Comparison of ENCODE assay signal across 1 cellular context in the genomic region with DNA sequence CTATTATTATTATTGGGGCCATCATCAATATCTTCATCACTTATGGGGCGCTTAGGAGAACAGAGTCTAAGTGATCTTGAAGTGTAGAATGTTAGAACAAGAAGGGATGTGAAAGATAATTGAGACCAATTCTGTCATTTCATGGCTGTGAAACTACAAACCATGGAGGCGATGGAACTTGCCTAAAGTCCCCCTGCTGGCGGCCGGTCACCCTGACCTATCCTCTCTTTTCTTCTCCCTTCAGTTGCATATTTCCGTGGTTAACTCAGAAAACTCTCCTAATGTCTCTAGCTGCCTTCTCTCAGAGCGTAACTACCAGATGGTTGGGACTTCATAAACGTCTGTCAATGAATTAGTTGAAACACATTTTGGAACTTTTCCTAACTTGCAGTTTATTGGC.
TF ChIP-seq lines count a peak whose summit lies in the region.

No MANE protein-coding gene starts in this region.

TF ChIP-seq in HepG2, 621 proteins besides CTCF, POLR2A, EP300 and RAD21:
- no peak for TF ChIP-seq ZNF296 (CRISPR knock-in tag; conservative IDR thresholded peaks at IDR 0.05)
- TF ChIP-seq ZSCAN20 (CRISPR knock-in tag; IDR thresholded peaks at IDR 0.05; ENCODE audit: borderline replicate concordance): no peak
- TF ChIP-seq SP2 (CRISPR knock-in tag; IDR thresholded peaks at IDR 0.05): no peak
- TF ChIP-seq GLI4 (CRISPR knock-in tag; IDR thresholded peaks at IDR 0.05; ENCODE audit: borderline replicate concordance): no peak
- no peak for TF ChIP-seq ZNF639 (CRISPR knock-in tag; conservative IDR thresholded peaks at IDR 0.05)
- TF ChIP-seq MEIS2 (CRISPR knock-in tag; IDR thresholded peaks at IDR 0.05): no peak
- no peak for TF ChIP-seq TFDP2 (CRISPR knock-in tag; IDR thresholded peaks at IDR 0.05)
- no peak for TF ChIP-seq ZNF577 (CRISPR knock-in tag; IDR thresholded peaks at IDR 0.05; ENCODE audit: borderline replicate concordance, low read depth)
- no peak for TF ChIP-seq NR3C1 (CRISPR knock-in tag; IDR thresholded peaks at IDR 0.05)
- TF ChIP-seq CENPT (CRISPR knock-in tag; IDR thresholded peaks at IDR 0.05; ENCODE audit: low read depth): no peak
- TF ChIP-seq, protein P1, sequence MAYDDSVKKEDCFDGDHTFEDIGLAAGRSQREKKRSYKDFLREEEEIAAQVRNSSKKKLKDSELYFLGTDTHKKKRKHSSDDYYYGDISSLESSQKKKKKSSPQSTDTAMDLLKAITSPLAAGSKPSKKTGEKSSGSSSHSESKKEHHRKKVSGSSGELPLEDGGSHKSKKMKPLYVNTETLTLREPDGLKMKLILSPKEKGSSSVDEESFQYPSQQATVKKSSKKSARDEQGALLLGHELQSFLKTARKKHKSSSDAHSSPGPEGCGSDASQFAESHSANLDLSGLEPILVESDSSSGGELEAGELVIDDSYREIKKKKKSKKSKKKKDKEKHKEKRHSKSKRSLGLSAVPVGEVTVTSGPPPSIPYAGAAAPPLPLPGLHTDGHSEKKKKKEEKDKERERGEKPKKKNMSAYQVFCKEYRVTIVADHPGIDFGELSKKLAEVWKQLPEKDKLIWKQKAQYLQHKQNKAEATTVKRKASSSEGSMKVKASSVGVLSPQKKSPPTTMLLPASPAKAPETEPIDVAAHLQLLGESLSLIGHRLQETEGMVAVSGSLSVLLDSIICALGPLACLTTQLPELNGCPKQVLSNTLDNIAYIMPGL (CRISPR knock-in tag; IDR thresholded peaks at IDR 0.05; ENCODE audit: borderline replicate concordance in 1 of 2, low read depth in 1 of 2): no peak
- TF ChIP-seq ZNF607 (CRISPR knock-in tag; IDR thresholded peaks at IDR 0.05; ENCODE audit: borderline replicate concordance): no peak
- no peak for TF ChIP-seq HOXD1 (CRISPR knock-in tag; IDR thresholded peaks at IDR 0.05)
- TF ChIP-seq PLRG1 (conservative IDR thresholded peaks at IDR 0.05): no peak
